In genomic region chr7:144656960-144657359, GRCh38 we compare ENCODE assay signal across 12 cellular contexts.
DNase-seq lines count a peak whose midpoint lies in the region; ATAC-seq and TF ChIP-seq lines count a peak whose summit lies in the region.
"Had no signal": no experiment of that assay in that cellular context is flagged by ENCODE, and none has a peak within 500 bp of the region (broad histone marks: within the 10 kb centered on the region; RNA-seq: fewer than 3 reads in every experiment).

No MANE protein-coding gene starts in this region.

- no peaks in the 10 kb centered on the region for H3K9me3 Mint-ChIP-seq in MCF 10A (ENCODE audit: unreplicated experiment)
- no peaks in the 10 kb centered on the region for H3K9me3 Mint-ChIP-seq in stimulated activated memory B cell treated with anti-CD40 and anti-IgM and Interleukin-4, amounts not matched to agents 10 μg/mL and 1 μg/mL and 100 μg/mL, for 72 hours

- no peak overlapping the region for H3K27ac ChIP-seq in RWPE2 (ENCODE audit: poor library complexity, severe bottlenecking)
- H3K27ac ChIP-seq: BLaER1, SJSA1, skin epidermis had no signal

- H3K4me1 ChIP-seq in RWPE2 (ENCODE audit: insufficient read depth, poor library complexity, severe bottlenecking): no peaks in the 10 kb centered on the region
- H3K4me1 ChIP-seq: SJSA1 had no signal

- H3K27me3 ChIP-seq in RWPE2 (ENCODE audit: insufficient read depth, poor library complexity, severe bottlenecking): peaks cover 3% of the 10 kb centered on the region
- H3K27me3 ChIP-seq: BLaER1, SJSA1 had no signal

- no TSS peak for BruUV-seq in MCF 10A (replicated peaks; lab: Mats Ljungman, UMichigan)

- H3K4me3 Mint-ChIP-seq in MCF 10A (ENCODE audit: unreplicated experiment): no peak overlapping the region
- H3K4me3 Mint-ChIP-seq in stimulated activated memory B cell treated with anti-CD40 and anti-IgM and Interleukin-4, amounts not matched to agents 10 μg/mL and 1 μg/mL and 100 μg/mL, for 72 hours: no peak overlapping the region

- TF ChIP-seq CTCF in GM10248 (IDR thresholded peaks at IDR 0.05; ENCODE audit: control extremely low read depth, extremely low read depth, low read depth, missing control alignments): peak; percentile 26
- peak; percentile 5 for TF ChIP-seq CTCF in RWPE2 (IDR thresholded peaks at IDR 0.05; ENCODE audit: poor library complexity, severe bottlenecking)
- no peak for TF ChIP-seq CTCF in MCF 10A (IDR thresholded peaks at IDR 0.05; ENCODE audit: unreplicated experiment)

- POLR2A ChIA-PET in GM10248 (lab: Yijun Ruan, JAX) (no interaction called here), MCF 10A (lab: Yijun Ruan, JAX) (no interaction called here)

- CTCF ChIA-PET in GM10248 (lab: Yijun Ruan, JAX): interaction anchor here (1.0 to 1.6 kb wide), 2 partner anchors 36 to 43 kb away, joined by 3 read pairs; no protein-coding TSS in a partner anchor
- CTCF ChIA-PET in MCF 10A (lab: Yijun Ruan, JAX): interaction anchor here (1.3 kb wide), 1 partner anchor 13 kb away, joined by 3 read pairs; no protein-coding TSS in a partner anchor

- intact Hi-C loops in MCF 10A (cut with micrococcal nuclease): no loop called here

- no peaks in the 10 kb centered on the region for H3K36me3 Mint-ChIP-seq in MCF 10A (ENCODE audit: insufficient read depth, unreplicated experiment)
- H3K36me3 Mint-ChIP-seq in stimulated activated memory B cell treated with anti-CD40 and anti-IgM and Interleukin-4, amounts not matched to agents 10 μg/mL and 1 μg/mL and 100 μg/mL, for 72 hours: peaks cover 4% of the 10 kb centered on the region

- H3K9me3 ChIP-seq in RWPE2 (ENCODE audit: severe bottlenecking): peaks cover 1% of the 10 kb centered on the region
- H3K9me3 ChIP-seq: BLaER1, SJSA1 had no signal

- no peak overlapping the region for H3K4me3 ChIP-seq in RWPE2 (ENCODE audit: severe bottlenecking)
- H3K4me3 ChIP-seq: BLaER1, SJSA1, skin epidermis had no signal

- no peaks in the 10 kb centered on the region for H3K36me3 ChIP-seq in RWPE2 (ENCODE audit: low read depth)
- H3K36me3 ChIP-seq: BLaER1, SJSA1 had no signal

- H3K27ac Mint-ChIP-seq in MCF 10A (ENCODE audit: low read depth, unreplicated experiment): no peak overlapping the region
- H3K27ac Mint-ChIP-seq in stimulated activated memory B cell treated with anti-CD40 and anti-IgM and Interleukin-4, amounts not matched to agents 10 μg/mL and 1 μg/mL and 100 μg/mL, for 72 hours: no peak overlapping the region

- no peaks in the 10 kb centered on the region for H3K4me1 Mint-ChIP-seq in MCF 10A (ENCODE audit: insufficient read depth, unreplicated experiment)
- H3K4me1 Mint-ChIP-seq in stimulated activated memory B cell treated with anti-CD40 and anti-IgM and Interleukin-4, amounts not matched to agents 10 μg/mL and 1 μg/mL and 100 μg/mL, for 72 hours: peaks cover 14% of the 10 kb centered on the region

- ATAC-seq in GM19351 (IDR thresholded peaks at IDR 0.05; ENCODE audit: unreplicated experiment) (peak; percentile 75), HG03135 (IDR thresholded peaks at IDR 0.05; ENCODE audit: unreplicated experiment) (peak; percentile 68), RWPE2 (ENCODE audit: low read depth) (no peak)
- ATAC-seq in stimulated activated memory B cell treated with anti-CD40 and anti-IgM and Interleukin-4, amounts not matched to agents 10 μg/mL and 1 μg/mL and 100 μg/mL, for 72 hours: no peak

- DNase-seq in GM10248 (ENCODE audit: extremely low spot score) (no peak), RWPE2 (ENCODE audit: low spot score) (no peak), MCF 10A (ENCODE audit: unreplicated experiment) (no peak)
- DNase-seq in stimulated activated CD4-positive, alpha-beta T cell treated with anti-CD3 and anti-CD28 coated beads, Interleukin-15, amount 100 ng/mL, for 24 hours: no peak
- DNase-seq in activated CD4-positive, alpha-beta T cell treated with anti-CD3 and anti-CD28 coated beads for 4 hours: no peak
- DNase-seq: activated CD4-positive, alpha-beta T cell treated with anti-CD3 and anti-CD28 coated beads, Interleukin-2, amount 50 U/mL, for 1 hour had no signal

- no peaks in the 10 kb centered on the region for H3K27me3 Mint-ChIP-seq in MCF 10A (ENCODE audit: insufficient read depth, unreplicated experiment)
- H3K27me3 Mint-ChIP-seq in stimulated activated memory B cell treated with anti-CD40 and anti-IgM and Interleukin-4, amounts not matched to agents 10 μg/mL and 1 μg/mL and 100 μg/mL, for 72 hours: no peaks in the 10 kb centered on the region

Comparison
In these comparisons a context has a peak if more than half of its experiments do, and no peak if none do; other contexts are left out.
1. ATAC-seq: peak in GM19351 (single experiment) and HG03135 (single experiment); none in RWPE2 (single experiment) and stimulated activated memory B cell treated with anti-CD40 and anti-IgM and Interleukin-4, amounts not matched to agents 10 μg/mL and 1 μg/mL and 100 μg/mL, for 72 hours (single experiment).